17 cellular contexts compared by ENCODE assay signal in the genomic region with DNA sequence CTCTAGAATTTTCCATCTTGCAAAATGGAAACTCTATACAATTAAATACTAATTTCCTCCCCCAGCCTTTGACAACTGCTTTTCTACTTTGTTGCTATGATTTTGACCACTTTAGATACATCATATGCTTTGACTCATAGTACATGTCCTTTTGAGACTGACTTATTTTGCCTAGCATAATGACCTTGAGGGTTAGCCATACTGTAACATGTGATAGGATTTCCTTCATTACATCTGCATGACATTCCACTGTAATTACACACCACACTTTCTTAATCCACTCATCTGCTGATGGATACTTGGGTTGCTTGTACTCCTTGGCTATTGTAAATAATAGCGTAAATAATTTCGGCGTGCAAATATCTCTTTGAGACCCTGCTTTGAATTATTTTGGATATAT.
A peak's percentile ranks its signal among the peaks of the same experiment; 100 is the strongest.
DNase-seq lines count a peak whose midpoint lies in the region; ATAC-seq, FAIRE-seq and TF ChIP-seq lines count a peak whose summit lies in the region.
"Had no signal": no experiment of that assay in that cellular context is flagged by ENCODE, and none has a peak within 500 bp of the region (broad histone marks: within the 10 kb centered on the region; RNA-seq: fewer than 3 reads in every experiment).

No MANE protein-coding gene starts in this region.

- ATAC-seq in left colon, result no peak
- no peak for ATAC-seq in GM23338
- ATAC-seq: left ventricle myocardium superior; naive thymus-derived CD4-positive, alpha-beta T cell had no signal

- peaks cover 42% of the 10 kb centered on the region for H3K4me1 ChIP-seq in GM23338 (ENCODE audit: insufficient read depth)
- H3K4me1 ChIP-seq: BLaER1, prostate gland had no signal

- H3K27me3 Mint-ChIP-seq in GM23338 (ENCODE audit: insufficient read depth, low read depth, poor library complexity), result peaks cover 4% of the 10 kb centered on the region

- no peak for TF ChIP-seq CTCF in epithelial cell of proximal tubule (conservative IDR thresholded peaks at IDR 0.05; ENCODE audit: low read depth, low read length)
- TF ChIP-seq CTCF in GM23338 (conservative IDR thresholded peaks at IDR 0.05; ENCODE audit: low read depth in 2 of 2), result no peak

- H3K27ac Mint-ChIP-seq in GM23338, result no peak overlapping the region
- H3K27ac Mint-ChIP-seq: activated CD4-positive, alpha-beta memory T cell treated with anti-CD3 and anti-CD28 coated beads for 36 hours had no signal

- no peaks in the 10 kb centered on the region for H3K36me3 ChIP-seq in GM23338 (ENCODE audit: insufficient read depth)
- H3K36me3 ChIP-seq: BLaER1, prostate gland had no signal

- H3K4me1 Mint-ChIP-seq in GM23338, result peaks cover 25% of the 10 kb centered on the region

- H3K4me3 ChIP-seq in epithelial cell of proximal tubule (ENCODE audit: low read depth, low read length) (no peak overlapping the region), GM23338 (no peak overlapping the region)
- H3K4me3 ChIP-seq: BLaER1, prostate gland had no signal

- no peak overlapping the region for H2AFZ ChIP-seq in GM23338

- no peak overlapping the region for H3K27ac ChIP-seq in GM23338 (ENCODE audit: low read depth)
- H3K27ac ChIP-seq: BLaER1, prostate gland had no signal

- H3K36me3 Mint-ChIP-seq in GM23338 (ENCODE audit: low read depth), result no peaks in the 10 kb centered on the region

- peak; percentile 63 for FAIRE-seq in RCC 7860 (lab: Jason Lieb, UNC)

- H3F3A ChIP-seq in GM23338 (replicated peaks; ENCODE audit: low read depth), result no peaks in the 10 kb centered on the region

- no peaks in the 10 kb centered on the region for H3K27me3 ChIP-seq in GM23338 (ENCODE audit: insufficient read depth)
- H3K27me3 ChIP-seq: BLaER1 had no signal

- DNase-seq in Daoy (ENCODE audit: low read depth) (peak; percentile 57), RCC 7860 (ENCODE audit: low spot score) (peak; percentile 67), epithelial cell of proximal tubule (ENCODE audit: low read depth) (peak; percentile 49), non-pigmented ciliary epithelial cell (ENCODE audit: low read depth) (peak; percentile 54), left colon (no peak), GM23338 (ENCODE audit: low spot score) (no peak), H4 (ENCODE audit: low spot score) (no peak)
- no peak for DNase-seq in activated effector memory CD4-positive, alpha-beta T cell treated with anti-CD3 and anti-CD28 coated beads, Interleukin-2, amount 50 U/mL, for 16 hours
- DNase-seq: activated CD4-positive, alpha-beta memory T cell treated with anti-CD3 and anti-CD28 coated beads for 36 hours; amygdala; erythroblast; left ventricle myocardium superior; naive thymus-derived CD4-positive, alpha-beta T cell; NCI-H1694; NCI-H446 had no signal

- H3K4me2 ChIP-seq in GM23338, result no peak overlapping the region
- H3K4me2 ChIP-seq: BLaER1 had no signal

- H4K20me1 ChIP-seq in GM23338 (replicated peaks; ENCODE audit: insufficient read depth), result no peaks in the 10 kb centered on the region
- H4K20me1 ChIP-seq: BLaER1 had no signal

- H3K4me3 Mint-ChIP-seq in GM23338, result no peak overlapping the region
- H3K4me3 Mint-ChIP-seq: activated CD4-positive, alpha-beta memory T cell treated with anti-CD3 and anti-CD28 coated beads for 36 hours; naive thymus-derived CD4-positive, alpha-beta T cell had no signal

- H3K9me3 Mint-ChIP-seq in GM23338, result no peaks in the 10 kb centered on the region
- H3K9me3 Mint-ChIP-seq: activated CD4-positive, alpha-beta memory T cell treated with anti-CD3 and anti-CD28 coated beads for 36 hours had no signal

- no peaks in the 10 kb centered on the region for H3K9me2 ChIP-seq in GM23338 (ENCODE audit: insufficient read depth)

- H3K79me2 ChIP-seq in GM23338 (replicated peaks; ENCODE audit: insufficient read depth), result peaks cover 20% of the 10 kb centered on the region

- intact Hi-C loops in left colon (cut with DNase I, micrococcal nuclease), result no loop called here

TF ChIP-seq in GM23338, 12 proteins besides CTCF, POLR2A, EP300 and RAD21:
- no peak for TF ChIP-seq ZNF331 (CRISPR knock-in tag; IDR thresholded peaks at IDR 0.05; ENCODE audit: low read depth)
- no peak for TF ChIP-seq EZH2phosphoT487 (IDR thresholded peaks at IDR 0.05; ENCODE audit: unreplicated experiment)

Comparison
In these comparisons a context has a peak if more than half of its experiments do, and no peak if none do; other contexts are left out.
1. DNase-seq: peak in Daoy (single experiment), RCC 7860 (single experiment), epithelial cell of proximal tubule (single experiment) and non-pigmented ciliary epithelial cell (single experiment); none in left colon (0 of 2), GM23338 (single experiment), activated effector memory CD4-positive, alpha-beta T cell treated with anti-CD3 and anti-CD28 coated beads, Interleukin-2, amount 50 U/mL, for 16 hours (single experiment) and H4 (single experiment).